ENCODE assay signal across 3 cellular contexts in genomic region chr7:109226699-109227098, GRCh38.
TF ChIP-seq lines count a peak whose summit lies in the region.

No MANE protein-coding gene starts in this region.

TF ChIP-seq in HepG2, 621 proteins besides CTCF, POLR2A, EP300 and RAD21:
- peak; percentile 66 for TF ChIP-seq MAFF (IDR thresholded peaks at IDR 0.05; ENCODE audit: low read depth, low read length)
- no peak for TF ChIP-seq POLR2AphosphoS2 (IDR thresholded peaks at IDR 0.05; ENCODE audit: low read depth, low read length)
- peak; percentile 60 to 86 for TF ChIP-seq MAFK (conservative IDR thresholded peaks at IDR 0.05 in 1 of 2, IDR thresholded peaks at IDR 0.05 in 1 of 2; ENCODE audit: low read length in 2 of 2)
TF ChIP-seq in HepG2: peak in this region for 2.

TF ChIP-seq in IMR-90, 13 proteins besides CTCF, POLR2A, EP300 and RAD21:
- TF ChIP-seq BHLHE40 (IDR thresholded peaks at IDR 0.05; ENCODE audit: low read depth, low read length) (no peak), MAFK (IDR thresholded peaks at IDR 0.05; ENCODE audit: low read depth, low read length) (peak; percentile 76), ELK1 (IDR thresholded peaks at IDR 0.05; ENCODE audit: borderline replicate concordance, low read depth, low read length) (no peak), MAZ (IDR thresholded peaks at IDR 0.05; ENCODE audit: borderline replicate concordance, low read depth, low read length) (no peak), RFX5 (IDR thresholded peaks at IDR 0.05; ENCODE audit: low read depth, low read length) (no peak), MXI1 (IDR thresholded peaks at IDR 0.05; ENCODE audit: borderline replicate concordance, low read depth, low read length) (no peak)

TF ChIP-seq in H1, 55 proteins besides CTCF, POLR2A, EP300 and RAD21:
- TF ChIP-seq EGR1 (IDR thresholded peaks at IDR 0.05; ENCODE audit: borderline replicate concordance, low read depth, low read length): no peak
- TF ChIP-seq FOSL1 (IDR thresholded peaks at IDR 0.05; ENCODE audit: insufficient read depth, low read depth, low read length): no peak
- TF ChIP-seq PHF8 (conservative IDR thresholded peaks at IDR 0.05; ENCODE audit: low read depth, low read length): no peak
- no peak for TF ChIP-seq CBX5 (IDR thresholded peaks at IDR 0.05; ENCODE audit: low read depth, low read length)
